Comparison of ENCODE assay signal across 8 cellular contexts in genomic region chr2:47007826-47008225, GRCh38.
DNase-seq lines count a peak whose midpoint lies in the region; ATAC-seq and TF ChIP-seq lines count a peak whose summit lies in the region.
"Had no signal": no experiment of that assay in that cellular context is flagged by ENCODE, and none has a peak within 500 bp of the region (broad histone marks: within the 10 kb centered on the region; RNA-seq: fewer than 3 reads in every experiment).

No MANE protein-coding gene starts in this region.

- H3K27ac ChIP-seq in esophagus (ENCODE audit: low read depth in 2 of 2, low read length in 1 of 2) (peak overlapping the region; percentile 40 to 73), neural cell (ENCODE audit: low read length) (peak overlapping the region; percentile 90), tibial nerve (peak overlapping the region in 3 of 4 donors; percentile 17 to 65 (median 53))

- H3K9ac ChIP-seq in neural cell (ENCODE audit: low read length): peak overlapping the region; percentile 60

- no peak for DNase-seq in activated naive CD8-positive, alpha-beta T cell treated with anti-CD3 and anti-CD28 coated beads, Interleukin-2, amount 50 U/mL, for 24 hours
- no peak for DNase-seq in tibial nerve (ENCODE audit: low spot score in 2 of 2)
- DNase-seq in activated T-helper 2 cell treated with anti-CD3 and anti-CD28 coated beads, Interferon-gamma antibody, Interleukin-2, Interleukin-4, amounts not matched to agents 10 μg/mL and 5 μg/mL and 100 μg/mL, durations not matched to agents 14 hours and 24 hours and 36 hours (ENCODE audit: low spot score): no peak
- DNase-seq in DMS53 treated with DMSO at 0.1 percent for 48 hours (lab: John Stamatoyannopoulos, UW; ENCODE audit: unreplicated experiment): no peak
- DNase-seq: NCI-H526 had no signal

- H3K36me3 Mint-ChIP-seq in activated naive CD8-positive, alpha-beta T cell treated with anti-CD3 and anti-CD28 coated beads, Interleukin-2, amount 50 U/mL, for 24 hours (ENCODE audit: low read depth): peaks cover 9% of the 10 kb centered on the region
- H3K36me3 Mint-ChIP-seq in activated T-helper 2 cell treated with anti-CD3 and anti-CD28 coated beads, Interferon-gamma antibody, Interleukin-2, Interleukin-4, amounts not matched to agents 10 μg/mL and 5 μg/mL and 100 μg/mL, durations not matched to agents 14 hours and 24 hours and 36 hours (ENCODE audit: low read depth): peaks cover 43% of the 10 kb centered on the region

- H3K4me1 ChIP-seq in esophagus (ENCODE audit: control insufficient read depth in 2 of 2, insufficient read depth in 2 of 2, low read length in 1 of 2): peaks cover 0 to 2% of the 10 kb centered on the region in 2 donors
- peaks cover 0 to 77% (median 25%) of the 10 kb centered on the region in 4 donors for H3K4me1 ChIP-seq in tibial nerve

- H3K4me3 ChIP-seq in esophagus (ENCODE audit: low read depth in 1 of 2, low read length in 2 of 2): no peak overlapping the region
- H3K4me3 ChIP-seq in neural cell (ENCODE audit: low read length): peak overlapping the region; percentile 52
- no peak overlapping the region for H3K4me3 ChIP-seq in tibial nerve

- no peak for TF ChIP-seq RAD21 in neural cell (conservative IDR thresholded peaks at IDR 0.05)

- no peaks in the 10 kb centered on the region for H3F3A ChIP-seq in neural cell (ENCODE audit: insufficient read depth, low read length, poor library complexity, severe bottlenecking)

- H3K9me3 Mint-ChIP-seq in activated naive CD8-positive, alpha-beta T cell treated with anti-CD3 and anti-CD28 coated beads, Interleukin-2, amount 50 U/mL, for 24 hours: no peaks in the 10 kb centered on the region
- H3K9me3 Mint-ChIP-seq in activated T-helper 2 cell treated with anti-CD3 and anti-CD28 coated beads, Interferon-gamma antibody, Interleukin-2, Interleukin-4, amounts not matched to agents 10 μg/mL and 5 μg/mL and 100 μg/mL, durations not matched to agents 14 hours and 24 hours and 36 hours: no peaks in the 10 kb centered on the region

- no peaks in the 10 kb centered on the region for H3K9me2 ChIP-seq in neural cell (ENCODE audit: insufficient read depth, low read length)

- ATAC-seq in activated naive CD8-positive, alpha-beta T cell treated with anti-CD3 and anti-CD28 coated beads, Interleukin-2, amount 50 U/mL, for 24 hours: no peak
- ATAC-seq in GM19395 (IDR thresholded peaks at IDR 0.05; ENCODE audit: unreplicated experiment): no peak

- H3K27me3 ChIP-seq in esophagus (ENCODE audit: control insufficient read depth in 1 of 2, insufficient read depth in 2 of 2, low read length in 2 of 2): no peaks in the 10 kb centered on the region
- H3K27me3 ChIP-seq in neural cell (ENCODE audit: insufficient read depth, low read depth, low read length): no peaks in the 10 kb centered on the region
- H3K27me3 ChIP-seq in tibial nerve: no peaks in the 10 kb centered on the region

- H3K36me3 ChIP-seq in esophagus (ENCODE audit: control insufficient read depth in 2 of 2, insufficient read depth in 2 of 2, low read length in 1 of 2) (peaks cover 11 to 43% of the 10 kb centered on the region in 2 donors), neural cell (ENCODE audit: insufficient read depth, low read length) (no peaks in the 10 kb centered on the region), tibial nerve (peaks cover 0 to 44% (median 24%) of the 10 kb centered on the region in 3 donors)

- no peaks in the 10 kb centered on the region for H3K27me3 Mint-ChIP-seq in activated naive CD8-positive, alpha-beta T cell treated with anti-CD3 and anti-CD28 coated beads, Interleukin-2, amount 50 U/mL, for 24 hours
- no peaks in the 10 kb centered on the region for H3K27me3 Mint-ChIP-seq in activated T-helper 2 cell treated with anti-CD3 and anti-CD28 coated beads, Interferon-gamma antibody, Interleukin-2, Interleukin-4, amounts not matched to agents 10 μg/mL and 5 μg/mL and 100 μg/mL, durations not matched to agents 14 hours and 24 hours and 36 hours (ENCODE audit: low read depth)

- TF ChIP-seq EP300 in neural cell (conservative IDR thresholded peaks at IDR 0.05; ENCODE audit: poor library complexity, severe bottlenecking): no peak
- TF ChIP-seq EP300 in tibial nerve (IDR thresholded peaks at IDR 0.05): no peak

- no peak for TF ChIP-seq POLR2A in tibial nerve (IDR thresholded peaks at IDR 0.05)

- H2AFZ ChIP-seq in neural cell (ENCODE audit: low read depth, low read length): no peak overlapping the region

- TF ChIP-seq CTCF in neural cell (IDR thresholded peaks at IDR 0.05; ENCODE audit: poor library complexity, severe bottlenecking): no peak
- no peak for TF ChIP-seq CTCF in tibial nerve (IDR thresholded peaks at IDR 0.05)

- no peaks in the 10 kb centered on the region for H3K9me3 ChIP-seq in esophagus (ENCODE audit: control insufficient read depth in 2 of 2, insufficient read depth in 1 of 2, low read depth in 1 of 2, low read length in 1 of 2)
- no peaks in the 10 kb centered on the region for H3K9me3 ChIP-seq in neural cell (ENCODE audit: low read length)
- H3K9me3 ChIP-seq in tibial nerve: no peaks in the 10 kb centered on the region

- H3K27ac Mint-ChIP-seq in activated naive CD8-positive, alpha-beta T cell treated with anti-CD3 and anti-CD28 coated beads, Interleukin-2, amount 50 U/mL, for 24 hours: peak overlapping the region; percentile 37
- H3K27ac Mint-ChIP-seq in activated T-helper 2 cell treated with anti-CD3 and anti-CD28 coated beads, Interferon-gamma antibody, Interleukin-2, Interleukin-4, amounts not matched to agents 10 μg/mL and 5 μg/mL and 100 μg/mL, durations not matched to agents 14 hours and 24 hours and 36 hours: no peak overlapping the region

- intact Hi-C loops in activated T-helper 2 cell treated with anti-CD3 and anti-CD28 coated beads, Interferon-gamma antibody, Interleukin-2, Interleukin-4, amounts not matched to agents 10 μg/mL and 5 μg/mL and 100 μg/mL, durations not matched to agents 14 hours and 24 hours and 36 hours (cut with micrococcal nuclease): no loop called here

- no peak overlapping the region for H3K4me3 Mint-ChIP-seq in activated naive CD8-positive, alpha-beta T cell treated with anti-CD3 and anti-CD28 coated beads, Interleukin-2, amount 50 U/mL, for 24 hours
- no peak overlapping the region for H3K4me3 Mint-ChIP-seq in activated T-helper 2 cell treated with anti-CD3 and anti-CD28 coated beads, Interferon-gamma antibody, Interleukin-2, Interleukin-4, amounts not matched to agents 10 μg/mL and 5 μg/mL and 100 μg/mL, durations not matched to agents 14 hours and 24 hours and 36 hours (ENCODE audit: low read depth)

- H3K79me2 ChIP-seq in neural cell (replicated peaks; ENCODE audit: insufficient read depth, low read length): no peaks in the 10 kb centered on the region

- no peaks in the 10 kb centered on the region for H4K20me1 ChIP-seq in neural cell (ENCODE audit: insufficient read depth)

- no peaks in the 10 kb centered on the region for H3K4me1 Mint-ChIP-seq in activated naive CD8-positive, alpha-beta T cell treated with anti-CD3 and anti-CD28 coated beads, Interleukin-2, amount 50 U/mL, for 24 hours
- H3K4me1 Mint-ChIP-seq in activated T-helper 2 cell treated with anti-CD3 and anti-CD28 coated beads, Interferon-gamma antibody, Interleukin-2, Interleukin-4, amounts not matched to agents 10 μg/mL and 5 μg/mL and 100 μg/mL, durations not matched to agents 14 hours and 24 hours and 36 hours (ENCODE audit: low read depth): peaks cover 3% of the 10 kb centered on the region

- WGBS in esophagus, 2 donors: 82 to 91% methylated on average over 6 of the region's 6 CpGs
- 69 to 72% methylated on average over 6 of the region's 6 CpGs for WGBS in tibial nerve, 2 donors

- H3K4me2 ChIP-seq in neural cell (ENCODE audit: low read length): peak overlapping the region; percentile 31

TF ChIP-seq in neural cell, 6 proteins besides CTCF, POLR2A, EP300 and RAD21:
- TF ChIP-seq REST (IDR thresholded peaks at IDR 0.05; ENCODE audit: borderline replicate concordance) (no peak), TAF1 (IDR thresholded peaks at IDR 0.05; ENCODE audit: low read depth) (no peak), MXI1 (conservative IDR thresholded peaks at IDR 0.05; ENCODE audit: poor library complexity, severe bottlenecking) (no peak), SMC3 (conservative IDR thresholded peaks at IDR 0.05; ENCODE audit: poor library complexity) (no peak), POLR2AphosphoS5 (IDR thresholded peaks at IDR 0.05) (no peak), EZH2 (IDR thresholded peaks at IDR 0.05; ENCODE audit: borderline replicate concordance, insufficient read depth, low read length, poor library complexity, severe bottlenecking) (no peak)
